In the genomic region with DNA sequence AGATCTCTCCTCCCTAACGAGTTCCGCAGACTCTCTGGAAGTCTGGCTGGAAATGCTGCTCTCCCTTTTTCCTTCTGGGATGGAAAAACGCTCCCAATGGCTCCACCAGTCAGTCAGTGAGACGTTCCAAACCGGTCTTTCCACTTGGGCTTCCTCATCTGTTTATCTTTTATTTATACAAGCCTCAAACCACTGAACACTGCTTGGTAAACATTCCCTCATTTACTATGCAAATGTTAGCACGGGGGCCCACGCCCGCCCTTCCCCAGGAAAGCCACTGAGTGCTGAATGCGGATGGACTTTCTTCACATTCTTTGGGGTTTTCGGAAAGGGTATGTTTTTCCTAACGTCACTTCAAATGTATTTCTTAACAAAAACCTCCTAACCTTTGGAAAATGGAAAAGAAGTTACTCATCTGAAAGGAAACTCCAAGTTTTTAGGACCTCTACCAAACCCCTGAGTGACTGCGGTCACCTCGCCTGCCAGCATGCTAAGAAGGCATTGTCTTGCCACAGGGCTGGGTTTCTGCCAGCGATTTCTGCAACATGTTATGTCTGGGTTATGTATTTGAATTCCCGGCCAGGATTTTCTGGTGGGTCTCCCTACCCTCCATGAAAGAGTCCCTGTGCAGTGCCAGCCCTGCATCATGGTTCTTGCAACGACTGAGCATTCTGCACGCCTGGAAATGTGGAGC, we compare ENCODE assay signal across 11 cellular contexts. TPM values are rescaled to one million over a fixed set of nuclear protein-coding genes. Genes with fewer than 3 reads are reported as not detected.
DNase-seq lines count a peak whose midpoint lies in the region; ATAC-seq and TF ChIP-seq lines count a peak whose summit lies in the region.
"Had no signal": no experiment of that assay in that cellular context is flagged by ENCODE, and none has a peak within 500 bp of the region (broad histone marks: within the 10 kb centered on the region; RNA-seq: fewer than 3 reads in every experiment).

No MANE protein-coding gene starts in this region.

- in situ Hi-C loops in GM13977 (cut with MboI; ENCODE audit: low pct_unique_long_range_greater_than_20kb, low sequenced_read_pairs, unreplicated experiment), result no loop called here

- ATAC-seq in lung (ENCODE audit: insufficient read depth, low FRiP score), result peak; percentile 53
- no peak for ATAC-seq in GM21515 (IDR thresholded peaks at IDR 0.05; ENCODE audit: unreplicated experiment)
- no peak for ATAC-seq in activated CD4-positive, CD25-positive, alpha-beta regulatory T cell treated with anti-CD3 and anti-CD28 coated beads, Interleukin-2, amount 50 U/mL, for 24 hours
- no peak for ATAC-seq in GM21576 (IDR thresholded peaks at IDR 0.05; ENCODE audit: unreplicated experiment)

- H3K9me3 Mint-ChIP-seq in brain, result peaks cover 0 to 21% (median 0%) of the 10 kb centered on the region in 5 experiments

- H3K27me3 Mint-ChIP-seq in brain, result peaks cover 16% of the 10 kb centered on the region

- H3K36me3 Mint-ChIP-seq in brain, result no peaks in the 10 kb centered on the region

- peak overlapping the region in 1 of 2 donors; percentile 71 for H3K27ac ChIP-seq in lung (ENCODE audit: low read depth in 1 of 2, low read length in 1 of 2)

- peak; percentile 98 for DNase-seq in AG10803 (ENCODE audit: low read depth)
- peak; percentile 93 for DNase-seq in NCI-H1048 (lab: John Stamatoyannopoulos, UW)
- DNase-seq in lung (ENCODE audit: low spot score), result peak; percentile 75
- DNase-seq in GM13977 (ENCODE audit: low spot score), result no peak
- DNase-seq: activated CD4-positive, alpha-beta T cell treated with anti-CD3 and anti-CD28 coated beads for 1 hour; DMS 273 treated with DMSO at 0.1 percent for 48 hours had no signal

- no peaks in the 10 kb centered on the region for H3K9me3 ChIP-seq in lung (ENCODE audit: control insufficient read depth in 2 of 2, insufficient read depth in 1 of 2, low read length in 1 of 2)

- H3K4me3 ChIP-seq in AG10803 (ENCODE audit: low read length), result peak overlapping the region; percentile 2
- no peak overlapping the region for H3K4me3 ChIP-seq in lung

- H3K36me3 ChIP-seq in lung (ENCODE audit: control insufficient read depth in 2 of 2, insufficient read depth in 2 of 2, low read length in 2 of 2), result no peaks in the 10 kb centered on the region

- no peak overlapping the region for H3K4me3 Mint-ChIP-seq in brain

- peak overlapping the region; percentile 19 to 74 (median 39) for H3K27ac Mint-ChIP-seq in brain

- TF ChIP-seq CTCF in AG10803 (conservative IDR thresholded peaks at IDR 0.05; ENCODE audit: low read length) (no peak), brain (conservative IDR thresholded peaks at IDR 0.05) (no peak), lung (IDR thresholded peaks at IDR 0.05; ENCODE audit: control extremely low read depth, extremely low read depth) (no peak), GM13977 (IDR thresholded peaks at IDR 0.05; ENCODE audit: extremely low read depth, insufficient read depth, missing control alignments) (no peak)

- H3K4me1 Mint-ChIP-seq in brain, result peaks cover 25% of the 10 kb centered on the region

- H3K4me1 ChIP-seq in lung (ENCODE audit: control insufficient read depth in 2 of 2, insufficient read depth in 2 of 2, low read length in 2 of 2), result peaks cover 0 to 9% of the 10 kb centered on the region in 2 donors

- WGBS in lung, 2 donors, result 36 to 63% methylated on average over 17 of the region's 17 CpGs

- no peaks in the 10 kb centered on the region for H3K27me3 ChIP-seq in lung (ENCODE audit: control insufficient read depth, insufficient read depth)

RNA-seq across cellular contexts. Expression of a gene that starts 14.0 kb away (rescaled TPM):
- polyA plus RNA-seq in brain (ENCODE audit: insufficient read depth, low read depth, low replicate concordance) (3.3 TPM), lung (under 1 TPM; 0.10 to 0.14 TPM)
- total RNA-seq in lung, result under 1 TPM in 1 of 2 donors, not detected in 1; 0.28 TPM
- total RNA-seq: frontal cortex had no signal

RNA-seq across cellular contexts. Expression of a gene that starts 47.0 kb away (rescaled TPM):
- polyA plus RNA-seq in brain (ENCODE audit: insufficient read depth, low read depth, low replicate concordance) (8.6 TPM), lung (1 to 10 TPM; 3.2 to 4.5 TPM)
- 10 to 100 TPM; 10.6 to 15.4 TPM for total RNA-seq in lung
